34 cellular contexts compared by ENCODE assay signal in the genomic region with DNA sequence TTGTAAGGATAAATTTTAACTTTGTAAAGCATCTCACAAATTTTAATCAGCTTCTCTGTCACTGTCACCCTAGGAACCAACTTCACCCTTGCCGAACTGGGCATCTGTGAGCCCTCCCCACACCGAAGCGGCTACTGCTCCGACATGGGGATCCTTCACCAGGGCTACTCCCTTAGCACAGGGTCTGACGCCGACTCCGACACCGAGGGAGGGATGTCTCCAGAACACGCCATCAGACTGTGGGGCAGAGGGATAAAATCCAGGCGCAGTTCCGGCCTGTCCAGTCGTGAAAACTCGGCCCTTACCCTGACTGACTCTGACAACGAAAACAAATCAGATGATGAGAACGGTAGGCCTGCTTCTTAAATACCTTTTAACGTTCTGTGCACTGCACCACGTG.
"Had no signal": no experiment of that assay in that cellular context is flagged by ENCODE, and none has a peak within 500 bp of the region (broad histone marks: within the 10 kb centered on the region; RNA-seq: fewer than 3 reads in every experiment).

No MANE protein-coding gene starts in this region.

- H3K27me3 Mint-ChIP-seq: activated CD4-positive, alpha-beta T cell treated with anti-CD3 and anti-CD28 coated beads for 36 hours; activated CD4-positive, alpha-beta T cell treated with anti-CD3 and anti-CD28 coated beads, Interleukin-2, amount 10 ng/mL, durations not matched to agents 7 days and 5 days; activated CD8-positive, alpha-beta T cell treated with anti-CD3 and anti-CD28 coated beads for 36 hours; activated naive CD8-positive, alpha-beta T cell; activated T-helper 17 cell treated with anti-CD3 and anti-CD28 coated beads, Interleukin-2, amount 50 U/mL, for 72 hours; central memory CD8-positive, alpha-beta T cell; dendritic cell treated with granulocyte-macrophage colony-stimulating factor and Interleukin-4, amounts not matched to agents 40 ng/mL and 50 ng/mL, for 4 days; T-helper 17 cell had no signal

- H3K27ac ChIP-seq: brain microvascular endothelial cell, coronary artery, dorsolateral prefrontal cortex, foreskin keratinocyte, gastroesophageal sphincter, heart right ventricle, WERI-Rb-1 had no signal

- H3K9me3 Mint-ChIP-seq: dendritic cell treated with granulocyte-macrophage colony-stimulating factor and Interleukin-4, amounts not matched to agents 40 ng/mL and 50 ng/mL, for 4 days; endodermal cell; T-helper 2 cell treated with Interferon-gamma antibody and Interleukin-4, amounts not matched to agents 5 μg/mL and 100 μg/mL, for 36 hours had no signal

- ATAC-seq: activated CD4-positive, alpha-beta T cell treated with anti-CD3 and anti-CD28 coated beads for 36 hours; activated CD8-positive, alpha-beta T cell treated with anti-CD3 and anti-CD28 coated beads for 36 hours; activated T-cell treated with anti-CD3 and anti-CD28 coated beads, Interleukin-2, amount 50 U/mL, for 4 hours; activated T-helper 17 cell treated with anti-CD3 and anti-CD28 coated beads, Interleukin-2, amount 50 U/mL, for 72 hours; esophagus mucosa; foreskin keratinocyte; gastroesophageal sphincter; heart right ventricle; T-helper 17 cell had no signal

- H3K27me3 ChIP-seq: brain microvascular endothelial cell, dorsolateral prefrontal cortex, gastroesophageal sphincter, heart right ventricle had no signal

- H3K4me3 ChIP-seq: coronary artery, dorsolateral prefrontal cortex, gastroesophageal sphincter, heart right ventricle had no signal

- H3K27ac Mint-ChIP-seq: activated CD4-positive, alpha-beta T cell treated with anti-CD3 and anti-CD28 coated beads for 36 hours; activated CD4-positive, alpha-beta T cell treated with anti-CD3 and anti-CD28 coated beads, Interleukin-2, amount 10 ng/mL, durations not matched to agents 7 days and 5 days; activated CD8-positive, alpha-beta T cell treated with anti-CD3 and anti-CD28 coated beads for 36 hours; activated naive CD8-positive, alpha-beta T cell; activated T-helper 17 cell treated with anti-CD3 and anti-CD28 coated beads, Interleukin-2, amount 50 U/mL, for 72 hours; dendritic cell treated with granulocyte-macrophage colony-stimulating factor and Interleukin-4, amounts not matched to agents 40 ng/mL and 50 ng/mL, for 4 days; endodermal cell; T-helper 17 cell; T-helper 2 cell treated with Interferon-gamma antibody and Interleukin-4, amounts not matched to agents 5 μg/mL and 100 μg/mL, for 36 hours had no signal

- H3K9me3 ChIP-seq: gastroesophageal sphincter, heart right ventricle had no signal

- FAIRE-seq: astrocyte, bronchial epithelial cell had no signal

- H3K4me1 ChIP-seq: foreskin keratinocyte, gastroesophageal sphincter, heart right ventricle had no signal

- H3K4me1 Mint-ChIP-seq: activated CD4-positive, alpha-beta T cell treated with anti-CD3 and anti-CD28 coated beads for 36 hours; activated CD4-positive, alpha-beta T cell treated with anti-CD3 and anti-CD28 coated beads, Interleukin-2, amount 10 ng/mL, durations not matched to agents 7 days and 5 days; activated T-helper 17 cell treated with anti-CD3 and anti-CD28 coated beads, Interleukin-2, amount 50 U/mL, for 72 hours; central memory CD8-positive, alpha-beta T cell; T-helper 17 cell had no signal

- DNase-seq: activated CD4-positive, alpha-beta T cell treated with anti-CD3 and anti-CD28 coated beads for 36 hours; activated CD4-positive, alpha-beta T cell treated with anti-CD3 and anti-CD28 coated beads, Interleukin-2, amount 10 ng/mL, durations not matched to agents 7 days and 5 days; activated CD4-positive, alpha-beta T cell treated with anti-CD3 and anti-CD28 coated beads, Interleukin-2, amount 50 U/mL, for 4 hours; activated CD4-positive, CD25-positive, alpha-beta regulatory T cell; activated CD4-positive, CD25-positive, alpha-beta regulatory T cell treated with anti-CD3 and anti-CD28 coated beads, Interleukin-2, amount 50 U/mL, for 72 hours; activated CD8-positive, alpha-beta memory T cell treated with anti-CD3 and anti-CD28 coated beads for 24 hours; activated CD8-positive, alpha-beta T cell treated with anti-CD3 and anti-CD28 coated beads for 36 hours; activated effector memory CD4-positive, alpha-beta T cell treated with Interleukin-2 at 50 U/mL for 16 hours; activated gamma-delta T cell treated with Interleukin-2 at 50 U/mL for 16 hours; activated naive CD4-positive, alpha-beta T cell treated with anti-CD3 and anti-CD28 coated beads, Interleukin-2, amount 50 U/mL, for 16 hours; activated naive CD4-positive, alpha-beta T cell treated with Interleukin-2 at 50 U/mL for 16 hours; activated T-cell treated with anti-CD3 and anti-CD28 coated beads, Interleukin-2, amount 50 U/mL, for 4 hours; amniotic stem cell; anterior cingulate cortex; brain microvascular endothelial cell; dorsolateral prefrontal cortex; effector memory CD4-positive, alpha-beta T cell; endodermal cell; foreskin keratinocyte; heart right ventricle; T-helper 1 cell; T-helper 17 cell; T1000; WERI-Rb-1 had no signal

- H3K36me3 ChIP-seq: brain microvascular endothelial cell, gastroesophageal sphincter, heart right ventricle, WERI-Rb-1 had no signal

- H3K36me3 Mint-ChIP-seq: activated naive CD8-positive, alpha-beta T cell had no signal

- H3K4me3 Mint-ChIP-seq: activated CD4-positive, alpha-beta T cell treated with anti-CD3 and anti-CD28 coated beads for 36 hours; activated CD4-positive, alpha-beta T cell treated with anti-CD3 and anti-CD28 coated beads, Interleukin-2, amount 10 ng/mL, durations not matched to agents 7 days and 5 days; activated CD8-positive, alpha-beta T cell treated with anti-CD3 and anti-CD28 coated beads for 36 hours; activated naive CD8-positive, alpha-beta T cell; activated T-cell treated with anti-CD3 and anti-CD28 coated beads, Interleukin-2, amount 50 U/mL, for 4 hours; activated T-helper 17 cell treated with anti-CD3 and anti-CD28 coated beads, Interleukin-2, amount 50 U/mL, for 72 hours; central memory CD8-positive, alpha-beta T cell; dendritic cell treated with granulocyte-macrophage colony-stimulating factor and Interleukin-4, amounts not matched to agents 40 ng/mL and 50 ng/mL, for 4 days; endodermal cell; T-helper 17 cell; T-helper 2 cell treated with Interferon-gamma antibody and Interleukin-4, amounts not matched to agents 5 μg/mL and 100 μg/mL, for 36 hours had no signal
